ENCODE assay signal across 9 cellular contexts in the genomic region with DNA sequence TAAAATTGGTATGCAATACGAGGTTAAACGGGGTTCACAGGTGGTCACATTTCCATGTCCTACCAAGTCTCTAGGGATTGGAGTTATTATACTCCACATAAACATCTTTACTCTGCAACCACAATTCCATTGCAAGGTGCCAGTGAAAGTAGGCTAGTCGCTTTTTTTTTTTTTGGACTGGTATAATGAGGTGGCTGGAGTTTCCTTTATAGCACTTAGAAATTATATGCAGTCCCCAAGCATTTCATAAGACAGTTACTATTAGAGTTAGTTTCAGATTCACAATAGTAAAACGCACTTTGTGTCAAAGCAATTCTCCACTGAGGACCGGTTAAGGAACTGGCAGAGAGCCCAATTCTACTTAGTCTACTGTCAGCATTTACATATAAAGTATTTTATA. TPM values are rescaled to one million over a fixed set of nuclear protein-coding genes. Genes with fewer than 3 reads are reported as not detected.
DNase-seq lines count a peak whose midpoint lies in the region; ATAC-seq and TF ChIP-seq lines count a peak whose summit lies in the region.
"Had no signal": no experiment of that assay in that cellular context is flagged by ENCODE, and none has a peak within 500 bp of the region (broad histone marks: within the 10 kb centered on the region; RNA-seq: fewer than 3 reads in every experiment).

No MANE protein-coding gene starts in this region.

- peaks cover 20% of the 10 kb centered on the region for H3K4me1 Mint-ChIP-seq in mesothelial cell of epicardium
- peaks cover 23% of the 10 kb centered on the region for H3K4me1 Mint-ChIP-seq in activated CD4-positive, alpha-beta T cell treated with anti-CD3 and anti-CD28 coated beads, Interleukin-2, amount 10 ng/mL, durations not matched to agents 7 days and 5 days

- no peaks in the 10 kb centered on the region for H3K9me3 ChIP-seq in heart left ventricle
- no peaks in the 10 kb centered on the region for H3K9me3 ChIP-seq in adrenal gland (replicated peaks in 1 of 3)
- no peaks in the 10 kb centered on the region for H3K9me3 ChIP-seq in vagina

- 4 to 8% (median 4%) methylated on average over 5 of the region's 5 CpGs for WGBS in heart left ventricle, 4 donors
- 5 to 11% (median 8%) methylated on average over 5 of the region's 5 CpGs for WGBS in adrenal gland, 4 donors

- intact Hi-C loops in heart left ventricle (cut with DNase I) (loop anchor here in 8 of 10 donors (5.0 to 10.0 kb wide), 12 partner anchors 44 to 1386 kb away; no protein-coding TSS in a partner anchor), cardiac septum (cut with DNase I) (loop anchor here (5.0 to 10.0 kb wide), 2 partner anchors 149 to 1053 kb away; no protein-coding TSS in a partner anchor), adrenal gland (cut with DNase I) (loop anchor here (5.0 to 10.0 kb wide), 4 partner anchors 44 to 149 kb away; no protein-coding TSS in a partner anchor), vagina (cut with DNase I) (loop anchor here (5.0 to 10.0 kb wide), 2 partner anchors 54 to 147 kb away; no protein-coding TSS in a partner anchor)

- H3K27me3 ChIP-seq in heart left ventricle (no peaks in the 10 kb centered on the region), adrenal gland (no peaks in the 10 kb centered on the region), vagina (no peaks in the 10 kb centered on the region)

- no peaks in the 10 kb centered on the region for H3K36me3 Mint-ChIP-seq in mesothelial cell of epicardium
- H3K36me3 Mint-ChIP-seq in activated CD4-positive, alpha-beta T cell treated with anti-CD3 and anti-CD28 coated beads, Interleukin-2, amount 10 ng/mL, durations not matched to agents 7 days and 5 days (ENCODE audit: low read depth), result no peaks in the 10 kb centered on the region
- H3K36me3 Mint-ChIP-seq: activated naive CD8-positive, alpha-beta T cell had no signal

- no peak for TF ChIP-seq POLR2A in heart left ventricle (IDR thresholded peaks at IDR 0.05)
- peak in 1 of 2 donors; percentile 25 for TF ChIP-seq POLR2A in adrenal gland (IDR thresholded peaks at IDR 0.05)
- TF ChIP-seq POLR2A in vagina (IDR thresholded peaks at IDR 0.05), result no peak

- DNase-seq in heart left ventricle (peak in 1 of 5 donors; percentile 37), cardiac septum (ENCODE audit: low spot score) (no peak), adrenal gland (peak in 2 of 7 donors; percentile 19 to 37), mesothelial cell of epicardium (ENCODE audit: low spot score in 2 of 2, unreplicated experiment in 2 of 2) (no peak), vagina (ENCODE audit: extremely low spot score in 2 of 2) (no peak), HT-29 (ENCODE audit: low spot score) (no peak)
- DNase-seq in activated CD4-positive, alpha-beta T cell treated with anti-CD3 and anti-CD28 coated beads, Interleukin-2, amount 10 ng/mL, durations not matched to agents 7 days and 5 days, result no peak
- no peak for DNase-seq in central memory CD4-positive, alpha-beta T cell

- TF ChIP-seq CTCF in heart left ventricle (IDR thresholded peaks at IDR 0.05) (no peak), adrenal gland (IDR thresholded peaks at IDR 0.05) (no peak), mesothelial cell of epicardium (IDR thresholded peaks at IDR 0.05; ENCODE audit: unreplicated experiment) (no peak), vagina (IDR thresholded peaks at IDR 0.05) (no peak)

- H3K4me1 ChIP-seq in heart left ventricle, result peaks cover 0 to 59% (median 33%) of the 10 kb centered on the region in 12 donors
- H3K4me1 ChIP-seq in adrenal gland (replicated peaks in 1 of 2), result peaks cover 24 to 53% of the 10 kb centered on the region in 2 donors
- H3K4me1 ChIP-seq in vagina, result no peaks in the 10 kb centered on the region

- H3K4me3 ChIP-seq in heart left ventricle, result peak overlapping the region; percentile 47 to 75 (median 71)
- peak overlapping the region in 2 of 4 donors; percentile 41 to 93 for H3K4me3 ChIP-seq in adrenal gland
- H3K4me3 ChIP-seq in vagina, result peak overlapping the region; percentile 48 to 67

- no peaks in the 10 kb centered on the region for H3K9me3 Mint-ChIP-seq in mesothelial cell of epicardium
- no peaks in the 10 kb centered on the region for H3K9me3 Mint-ChIP-seq in activated CD4-positive, alpha-beta T cell treated with anti-CD3 and anti-CD28 coated beads, Interleukin-2, amount 10 ng/mL, durations not matched to agents 7 days and 5 days

- H3K27ac ChIP-seq in heart left ventricle (peak overlapping the region; percentile 77 to 93 (median 92)), adrenal gland (peak overlapping the region; percentile 3 to 98 (median 90)), vagina (peak overlapping the region; percentile 89)

- peak overlapping the region; percentile 80 for H3K4me3 Mint-ChIP-seq in mesothelial cell of epicardium
- no peak overlapping the region for H3K4me3 Mint-ChIP-seq in activated CD4-positive, alpha-beta T cell treated with anti-CD3 and anti-CD28 coated beads, Interleukin-2, amount 10 ng/mL, durations not matched to agents 7 days and 5 days

- CTCF ChIA-PET in activated CD4-positive, alpha-beta T cell treated with anti-CD3 and anti-CD28 coated beads, Interleukin-2, amount 10 ng/mL, durations not matched to agents 7 days and 5 days (lab: Charles Lee), result no interaction called here

- POLR2A ChIA-PET in activated CD4-positive, alpha-beta T cell treated with anti-CD3 and anti-CD28 coated beads, Interleukin-2, amount 10 ng/mL, durations not matched to agents 7 days and 5 days (lab: Charles Lee), result no interaction called here

- ATAC-seq in heart left ventricle, result peak in 1 of 4 donors; percentile 10

- H3K36me3 ChIP-seq in heart left ventricle, result no peaks in the 10 kb centered on the region
- no peaks in the 10 kb centered on the region for H3K36me3 ChIP-seq in adrenal gland (replicated peaks in 1 of 2)
- no peaks in the 10 kb centered on the region for H3K36me3 ChIP-seq in vagina

- H3K27me3 Mint-ChIP-seq in mesothelial cell of epicardium (ENCODE audit: low read depth), result peaks cover 26% of the 10 kb centered on the region
- peaks cover 60% of the 10 kb centered on the region for H3K27me3 Mint-ChIP-seq in activated CD4-positive, alpha-beta T cell treated with anti-CD3 and anti-CD28 coated beads, Interleukin-2, amount 10 ng/mL, durations not matched to agents 7 days and 5 days

- H3K27ac Mint-ChIP-seq in mesothelial cell of epicardium, result no peak overlapping the region
- no peak overlapping the region for H3K27ac Mint-ChIP-seq in activated CD4-positive, alpha-beta T cell treated with anti-CD3 and anti-CD28 coated beads, Interleukin-2, amount 10 ng/mL, durations not matched to agents 7 days and 5 days
- H3K27ac Mint-ChIP-seq: activated naive CD8-positive, alpha-beta T cell had no signal

RNA-seq across cellular contexts. Expression of a gene that starts 1.4 kb away (rescaled TPM):
- total RNA-seq in heart left ventricle, result 10 to 100 TPM; 36.8 to 98.5 (median 58.6) TPM
- polyA plus RNA-seq in heart left ventricle, result 10 to 100 TPM; 15.5 to 18.3 TPM
- 64.6 TPM for total RNA-seq in cardiac septum
- total RNA-seq in adrenal gland, result 100 to 1,000 TPM in 2 of 8 donors, 10 to 100 TPM in 6; 43.6 to 172 (median 79.4) TPM
- 10 to 100 TPM; 26.8 to 63.7 (median 36.4) TPM for polyA plus RNA-seq in adrenal gland
- total RNA-seq in mesothelial cell of epicardium, result 8.4 to 9.6 TPM (median 9.1 TPM) in 3 replicates
- 22.3 TPM for total RNA-seq in vagina
- total RNA-seq in HT-29 (2014; rRNA removed; shearing (Covaris generic)), result 0.08 and 0.46 TPM in 2 replicates
- total RNA-seq in activated CD4-positive, alpha-beta T cell treated with anti-CD3 and anti-CD28 coated beads, Interleukin-2, amount 10 ng/mL, durations not matched to agents 7 days and 5 days, result under 1 TPM; 0.10 to 0.17 TPM
